8 cellular contexts compared by ENCODE assay signal in genomic region chr5:140357731-140358093, GRCh38. TPM values are rescaled to one million over a fixed set of nuclear protein-coding genes. Genes with fewer than 3 reads are reported as not detected.
DNase-seq lines count a peak whose midpoint lies in the region; ATAC-seq, FAIRE-seq and TF ChIP-seq lines count a peak whose summit lies in the region.

No MANE protein-coding gene starts in this region.

- H3K4me1 ChIP-seq in HCT116 (ENCODE audit: control insufficient read depth in 1 of 2, insufficient read depth in 2 of 2, low read length in 2 of 2) (peaks cover 0 to 21% of the 10 kb centered on the region in 2 experiments; a peak in 2 of 4 replicates), MM.1S (ENCODE audit: low read length) (peaks cover 9% of the 10 kb centered on the region), tibial nerve (peaks cover 0 to 13% (median 2%) of the 10 kb centered on the region in 4 donors)

- H3K27ac Mint-ChIP-seq in osteocyte (ENCODE audit: unreplicated experiment): peak overlapping the region; percentile 80

- H2AFZ ChIP-seq in HCT116 (ENCODE audit: low read depth, low read length, poor library complexity, severe bottlenecking): peak overlapping the region; percentile 64
- peak overlapping the region; percentile 55 for H2AFZ ChIP-seq in MM.1S (ENCODE audit: low read length)

- H3K27me3 Mint-ChIP-seq in osteocyte (ENCODE audit: unreplicated experiment): no peaks in the 10 kb centered on the region

- no peak overlapping the region for H3K27ac ChIP-seq in HCT116 (ENCODE audit: low read depth, low read length)
- H3K27ac ChIP-seq in MM.1S (ENCODE audit: low read length): no peak overlapping the region
- no peak overlapping the region for H3K27ac ChIP-seq in tibial nerve

- no peaks in the 10 kb centered on the region for H3K9me3 Mint-ChIP-seq in osteocyte (ENCODE audit: unreplicated experiment)

- H3K27me3 ChIP-seq in HCT116 (ENCODE audit: insufficient read depth, low read length) (no peaks in the 10 kb centered on the region), MM.1S (replicated peaks; ENCODE audit: insufficient read depth, low read length) (no peaks in the 10 kb centered on the region), tibial nerve (no peaks in the 10 kb centered on the region)

- no peaks in the 10 kb centered on the region for H3K36me3 ChIP-seq in HCT116 (ENCODE audit: control insufficient read depth in 1 of 2, insufficient read depth in 2 of 2, low read length in 2 of 2)
- H3K36me3 ChIP-seq in MM.1S (replicated peaks; ENCODE audit: insufficient read depth, low read length): no peaks in the 10 kb centered on the region
- no peaks in the 10 kb centered on the region for H3K36me3 ChIP-seq in tibial nerve

- RAD21 ChIA-PET in HCT116 (lab: Charles Lee; ENCODE audit: low non-redundant PET in 1 of 2, low total read pairs in 2 of 2, uncharacterized antibody in 2 of 2, unreplicated experiment in 2 of 2): interaction anchor here (0.7 to 1.9 kb wide), 4 partner anchors 11 to 113 kb away, joined by 4 to 15 read pairs (median 6); partner anchors contain the start of gene HBEGF (in 1 of the 2)

- H3K9me2 ChIP-seq in HCT116 (ENCODE audit: insufficient read depth) (no peaks in the 10 kb centered on the region), MM.1S (replicated peaks; ENCODE audit: insufficient read depth, low read length) (no peaks in the 10 kb centered on the region)

- peak overlapping the region; percentile 13 to 30; a peak in 3 of 4 replicates for H3K4me3 ChIP-seq in HCT116 (replicated peaks in 1 of 2; ENCODE audit: low read depth in 1 of 2, low read length in 2 of 2)
- peak overlapping the region; percentile 16; the same call in 1 of the 2 replicates for H3K4me3 ChIP-seq in MM.1S (ENCODE audit: low read length)
- peak overlapping the region in 1 of 4 donors; percentile 20 for H3K4me3 ChIP-seq in tibial nerve

- peak; percentile 93 for DNase-seq in GM03348 (ENCODE audit: low spot score)
- DNase-seq in HCT116 (ENCODE audit: low read depth, low spot score): peak; percentile 76
- DNase-seq in MM.1S: peak; percentile 84
- DNase-seq in SHP77 (lab: John Stamatoyannopoulos, UW): peak; percentile 86 to 89
- peak; percentile 65 for DNase-seq in activated gamma-delta T cell treated with Interleukin-2 at 50 U/mL for 16 hours
- peak; percentile 73 to 87 for DNase-seq in frontal cortex (ENCODE audit: low spot score in 2 of 2)
- peak; percentile 92 for DNase-seq in osteocyte (ENCODE audit: extremely low spot score, unreplicated experiment)
- peak; percentile 63 to 81 for DNase-seq in tibial nerve (ENCODE audit: low spot score in 2 of 2)

- H4K20me1 ChIP-seq in HCT116 (ENCODE audit: insufficient read depth) (no peaks in the 10 kb centered on the region), MM.1S (ENCODE audit: insufficient read depth, low read length) (no peaks in the 10 kb centered on the region)

- intact Hi-C loops in HCT116 (cut with micrococcal nuclease): loop anchor here (1.0 to 10.0 kb wide), 4 partner anchors 113 to 283 kb away; partner anchors contain the start of genes CYSTM1 and TMCO6

- H3F3A ChIP-seq in MM.1S (ENCODE audit: insufficient read depth, low read length): no peaks in the 10 kb centered on the region

- H3K9ac ChIP-seq in HCT116 (ENCODE audit: low read length) (peak overlapping the region; percentile 24; the same call in 1 of the 2 replicates), MM.1S (ENCODE audit: low read length) (no peak overlapping the region)

- H3K4me2 ChIP-seq in HCT116 (ENCODE audit: low read length) (peak overlapping the region; percentile 64), MM.1S (ENCODE audit: low read depth, low read length) (peak overlapping the region; percentile 62)

- WGBS in tibial nerve, 2 donors: 1 to 2% methylated on average over 18 of the region's 18 CpGs

- CTCF ChIA-PET in HCT116 (lab: Charles Lee): interaction anchor here (1.1 to 3.5 kb wide), 6 partner anchors 15 to 570 kb away, joined by 3 to 186 read pairs (median 14); no protein-coding TSS in a partner anchor

- BruUV-seq in HCT116 (replicated peaks; lab: Mats Ljungman, UMichigan): no TSS peak

- H3K9me3 ChIP-seq in HCT116 (ENCODE audit: control insufficient read depth in 1 of 2, insufficient read depth in 1 of 2, low read depth in 1 of 2, low read length in 2 of 2): no peaks in the 10 kb centered on the region
- no peaks in the 10 kb centered on the region for H3K9me3 ChIP-seq in MM.1S (replicated peaks; ENCODE audit: insufficient read depth, low read length)
- H3K9me3 ChIP-seq in tibial nerve: no peaks in the 10 kb centered on the region

- H3K79me2 ChIP-seq in HCT116 (ENCODE audit: insufficient read depth, low read length) (no peaks in the 10 kb centered on the region), MM.1S (ENCODE audit: low read length) (no peaks in the 10 kb centered on the region)

- no peak for TF ChIP-seq RAD21 in HCT116 (IDR thresholded peaks at IDR 0.05; ENCODE audit: low read depth)

- peaks cover 8% of the 10 kb centered on the region for H3K4me1 Mint-ChIP-seq in osteocyte (ENCODE audit: unreplicated experiment)

- H3K4me3 Mint-ChIP-seq in osteocyte (ENCODE audit: unreplicated experiment): peak overlapping the region; percentile 61

- no peak for TF ChIP-seq EP300 in tibial nerve (IDR thresholded peaks at IDR 0.05)

- POLR2A ChIA-PET in HCT116 (lab: Charles Lee): interaction anchor here (0.7 kb wide), 1 partner anchor 43 kb away, joined by 5 read pairs; no protein-coding TSS in a partner anchor

- no peak for FAIRE-seq in frontal cortex (lab: Jason Lieb, UNC)

- TF ChIP-seq POLR2A in HCT116 (IDR thresholded peaks at IDR 0.05; ENCODE audit: borderline replicate concordance, extremely low read depth, insufficient read depth, insufficient read length) (no peak), tibial nerve (IDR thresholded peaks at IDR 0.05) (no peak)

- H3K36me3 Mint-ChIP-seq in osteocyte (ENCODE audit: unreplicated experiment): no peaks in the 10 kb centered on the region

- TF ChIP-seq CTCF in HCT116 (IDR thresholded peaks at IDR 0.05 in 2 of 3, conservative IDR thresholded peaks at IDR 0.05 in 1 of 3; ENCODE audit: borderline replicate concordance in 1 of 3, insufficient read depth in 1 of 3, low read depth in 2 of 3, low read length in 2 of 3) (peak in 2 of 3 experiments; percentile 91 to 92; a peak in 4 of 6 replicates), MM.1S (IDR thresholded peaks at IDR 0.05; ENCODE audit: low read length) (peak; percentile 94), osteocyte (IDR thresholded peaks at IDR 0.05) (peak; percentile 93), tibial nerve (IDR thresholded peaks at IDR 0.05) (peak; percentile 89 to 93 (median 91))

- peak; percentile 94 for ATAC-seq in HCT116

TF ChIP-seq in HCT116, 20 proteins besides CTCF, POLR2A, EP300 and RAD21:
- TF ChIP-seq ZFX (IDR thresholded peaks at IDR 0.05) (no peak), POLR2AphosphoS5 (IDR thresholded peaks at IDR 0.05; ENCODE audit: low read depth, low read length) (0 out of 2 replicates have a peak, but pooled peaks have one; percentile 11), ZBTB33 (IDR thresholded peaks at IDR 0.05; ENCODE audit: extremely low read depth, insufficient replicate concordance, low read length) (no peak)

RNA-seq across cellular contexts. Expression of gene SLC4A9, which starts 2.3 kb away (rescaled TPM):
- total RNA-seq in HCT116 (2021; ENCODE audit: unreplicated experiment) (0.49 TPM), frontal cortex (under 0.01 TPM), osteocyte (not detected in 2 replicates), tibial nerve (not detected)
- 0.08 and 0.26 TPM in 2 replicates for polyA plus RNA-seq in HCT116 (2012)

RNA-seq across cellular contexts. Expression of gene HBEGF, which starts 11.3 kb away (rescaled TPM):
- 12.3 TPM for total RNA-seq in HCT116 (2021; ENCODE audit: unreplicated experiment)
- polyA plus RNA-seq in HCT116 (2012): 20.8 and 21.7 TPM in 2 replicates
- total RNA-seq in frontal cortex: 12.6 TPM
- total RNA-seq in osteocyte: 2.7 and 3.6 TPM in 2 replicates
- total RNA-seq in tibial nerve: 10 to 100 TPM; 27.1 to 30.9 (median 27.8) TPM

RNA-seq across cellular contexts. Expression of gene ANKHD1, which starts 43.9 kb away (rescaled TPM):
- total RNA-seq in HCT116 (2021; ENCODE audit: unreplicated experiment) (80.8 TPM), frontal cortex (62.0 TPM), osteocyte (80.8 and 82.3 TPM in 2 replicates), tibial nerve (100 to 1,000 TPM; 119 to 212 (median 162) TPM)
- 64.2 and 67.7 TPM in 2 replicates for polyA plus RNA-seq in HCT116 (2012)

RNA-seq across cellular contexts. Expression of gene PFDN1, which starts 54.8 kb away (rescaled TPM):
- total RNA-seq in HCT116 (2021; ENCODE audit: unreplicated experiment) (48.9 TPM), frontal cortex (44.8 TPM), osteocyte (47.8 and 49.6 TPM in 2 replicates), tibial nerve (100 to 1,000 TPM in 3 of 4 donors, 10 to 100 TPM in 1; 98.2 to 146 (median 109) TPM)
- polyA plus RNA-seq in HCT116 (2012): 48.8 and 63.0 TPM in 2 replicates
